Comparison of ENCODE assay signal across 8 cellular contexts in genomic region chr12:82686223-82687019, GRCh38. TPM values are rescaled to one million over a fixed set of nuclear protein-coding genes. Genes with fewer than 3 reads are reported as not detected.
DNase-seq lines count a peak whose midpoint lies in the region; ATAC-seq and TF ChIP-seq lines count a peak whose summit lies in the region.

Gene TMTC2 (plus strand): TSS chr12:82686906.

- peak within 1 kb of the TSS; percentile 86 for H3K4me3 Mint-ChIP-seq in activated T-cell treated with anti-CD3 and anti-CD28 coated beads, Interleukin-2, amount 50 U/mL, for 24 hours

- no peaks in the 10 kb centered on the region; the same call in 1 of the 2 replicates for H4K20me1 ChIP-seq in PC-3 (ENCODE audit: low read length)

- DNase-seq in DMS 273 (lab: John Stamatoyannopoulos, UW; ENCODE audit: unreplicated experiment) = peak; percentile 91
- peak; percentile 85 for DNase-seq in HuH-7.5 (ENCODE audit: low spot score)
- DNase-seq in PC-3 = peak; percentile 97
- peak; percentile 96 for DNase-seq in activated T-cell treated with anti-CD3 and anti-CD28 coated beads, Interleukin-2, amount 50 U/mL, for 24 hours
- peak; percentile 70 to 83 for DNase-seq in erythroblast (lab: John Stamatoyannopoulos, UW)
- DNase-seq in stimulated activated CD8-positive, alpha-beta memory T cell treated with anti-CD3 and anti-CD28 coated beads, Interleukin-4, amount 100 ng/mL, for 4 hours (ENCODE audit: low read depth in 2 of 2, low spot score in 1 of 2) = peak; percentile 83

- H3K4me1 ChIP-seq in PC-3 (ENCODE audit: insufficient read depth, low read length) = peaks cover 49% of the 10 kb centered on the region
- H3K4me1 ChIP-seq in mucosa of stomach (ENCODE audit: control insufficient read depth, insufficient read depth, low read length) = peaks cover 30% of the 10 kb centered on the region

- CTCF ChIA-PET in PC-3 (lab: Charles Lee) = interaction anchor here (0.6 to 1.9 kb wide), 6 partner anchors 51 to 1816 kb away, joined by 3 to 9 read pairs (median 4); no protein-coding TSS in a partner anchor

- H3K9me3 Mint-ChIP-seq in activated T-cell treated with anti-CD3 and anti-CD28 coated beads, Interleukin-2, amount 50 U/mL, for 24 hours = no peaks in the 10 kb centered on the region

- TF ChIP-seq POLR2A in erythroblast (IDR thresholded peaks at IDR 0.05; ENCODE audit: low read length) = no peak

- peak within 1 kb of the TSS; percentile 89 for H3K4me2 ChIP-seq in PC-3 (ENCODE audit: low read length)

- no peak for TF ChIP-seq CTCF in PC-3 (conservative IDR thresholded peaks at IDR 0.05; ENCODE audit: low read depth, low read length)

- intact Hi-C loops in PC-3 (cut with micrococcal nuclease) = loop anchor here (1.0 to 10.0 kb wide), 10 partner anchors 36 to 1817 kb away; no protein-coding TSS in a partner anchor

- POLR2A ChIA-PET in PC-3 (lab: Charles Lee; ENCODE audit: unreplicated experiment) = interaction anchor here (0.6 to 1.3 kb wide), 12 partner anchors 35 to 1860 kb away, joined by 3 to 27 read pairs (median 4); no protein-coding TSS in a partner anchor

- H3K4me3 ChIP-seq in PC-3 (ENCODE audit: low read length) = peak within 1 kb of the TSS; percentile 76
- H3K4me3 ChIP-seq in mucosa of stomach (ENCODE audit: low read length) = peak within 1 kb of the TSS; percentile 46

- H3K36me3 ChIP-seq in PC-3 (ENCODE audit: low read depth, low read length) = 0 out of 2 replicates have a peak, but pooled peaks cover 7% of the 10 kb centered on the region
- H3K36me3 ChIP-seq in mucosa of stomach (ENCODE audit: control insufficient read depth, insufficient read depth, low read length) = no peaks in the 10 kb centered on the region

- peaks cover 33% of the 10 kb centered on the region for H3K79me2 ChIP-seq in PC-3 (ENCODE audit: low read length)

- H3K9ac ChIP-seq in PC-3 (ENCODE audit: low read length) = peak within 1 kb of the TSS; percentile 88
- peak within 1 kb of the TSS; percentile 86 for H3K9ac ChIP-seq in mucosa of stomach (ENCODE audit: low read length)

- TSS peak; percentile 92 for BruUV-seq in PC-3 (replicated peaks; lab: Mats Ljungman, UMichigan)

- peaks cover 18% of the 10 kb centered on the region for H3K4me1 Mint-ChIP-seq in activated T-cell treated with anti-CD3 and anti-CD28 coated beads, Interleukin-2, amount 50 U/mL, for 24 hours (ENCODE audit: low read depth)

- ATAC-seq in GM21529 (IDR thresholded peaks at IDR 0.05; ENCODE audit: unreplicated experiment) (peak; percentile 85), PC-3 (peak; percentile 82)

- H2AFZ ChIP-seq in PC-3 (ENCODE audit: low read length) = peak within 1 kb of the TSS; percentile 79

- H3K9me3 ChIP-seq in PC-3 (ENCODE audit: low read length) (no peaks in the 10 kb centered on the region), mucosa of stomach (ENCODE audit: control insufficient read depth, low read length) (no peaks in the 10 kb centered on the region)

- no peaks in the 10 kb centered on the region for H3K9me2 ChIP-seq in PC-3 (replicated peaks; ENCODE audit: low read length)

- H3K27me3 ChIP-seq in PC-3 (ENCODE audit: low read length) = no peaks in the 10 kb centered on the region
- no peaks in the 10 kb centered on the region for H3K27me3 ChIP-seq in mucosa of stomach (ENCODE audit: control insufficient read depth, insufficient read depth, low read length)

- H3K36me3 Mint-ChIP-seq in activated T-cell treated with anti-CD3 and anti-CD28 coated beads, Interleukin-2, amount 50 U/mL, for 24 hours (ENCODE audit: low read depth) = peaks cover 11% of the 10 kb centered on the region

- H3K27ac ChIP-seq in PC-3 (ENCODE audit: low read length) = peak within 1 kb of the TSS; percentile 96

- H3K27ac Mint-ChIP-seq in activated T-cell treated with anti-CD3 and anti-CD28 coated beads, Interleukin-2, amount 50 U/mL, for 24 hours = peak within 1 kb of the TSS; percentile 83

- peaks cover 13% of the 10 kb centered on the region for H3K27me3 Mint-ChIP-seq in activated T-cell treated with anti-CD3 and anti-CD28 coated beads, Interleukin-2, amount 50 U/mL, for 24 hours

- no peaks in the 10 kb centered on the region for H3F3A ChIP-seq in PC-3 (ENCODE audit: low read length, unreplicated experiment)

RNA-seq across cellular contexts. Expression of gene TMTC2, which starts in this region (rescaled TPM):
- 10.7 and 17.5 TPM in 2 replicates for total RNA-seq in PC-3 (2014; rRNA removed)

Comparison
In these comparisons a context has a peak if more than half of its experiments do, and no peak if none do; other contexts are left out.
1. Peak in every context shown above with its lines: DNase-seq, ATAC-seq, H3K4me3 ChIP-seq and H3K27ac ChIP-seq.